8 cellular contexts compared by ENCODE assay signal in genomic region chr11:66287256-66288137, GRCh38. TPM values are rescaled to one million over a fixed set of nuclear protein-coding genes. Genes with fewer than 3 reads are reported as not detected.
DNase-seq lines count a peak whose midpoint lies in the region; ATAC-seq and TF ChIP-seq lines count a peak whose summit lies in the region.

No MANE protein-coding gene starts in this region.

- ATAC-seq in HG02642 (IDR thresholded peaks at IDR 0.05; ENCODE audit: poor library complexity, unreplicated experiment) (no peak), HG02870 (IDR thresholded peaks at IDR 0.05; ENCODE audit: unreplicated experiment) (no peak), HG03442 (IDR thresholded peaks at IDR 0.05; ENCODE audit: unreplicated experiment) (no peak)

- DNase-seq in RPMI7951 (ENCODE audit: low read depth) (peak; percentile 27), epithelial cell of proximal tubule (ENCODE audit: low read depth) (no peak)
- DNase-seq in effector CD8-positive, alpha-beta T cell (lab: John Stamatoyannopoulos, UW), result no peak

- peak overlapping the region; percentile 81; the same call in 1 of the 2 replicates for H3K4me3 ChIP-seq in GM08714 (ENCODE audit: low read length)
- peak overlapping the region; percentile 94 for H3K4me3 ChIP-seq in epithelial cell of proximal tubule (ENCODE audit: low read depth, low read length)
- peak overlapping the region; percentile 63 for H3K4me3 ChIP-seq in rectal smooth muscle tissue (ENCODE audit: low read length)

- H3K9ac ChIP-seq in rectal smooth muscle tissue (ENCODE audit: low read length), result no peak overlapping the region

- H3K4me1 ChIP-seq in rectal smooth muscle tissue (ENCODE audit: control insufficient read depth, insufficient read depth, low read length), result peaks cover 2% of the 10 kb centered on the region

- no peaks in the 10 kb centered on the region for H3K36me3 ChIP-seq in rectal smooth muscle tissue (ENCODE audit: control insufficient read depth, insufficient read depth, low read length)

- H3K27ac ChIP-seq in rectal smooth muscle tissue (ENCODE audit: low read depth, low read length), result no peak overlapping the region

- peaks cover 6% of the 10 kb centered on the region for H3K27me3 ChIP-seq in rectal smooth muscle tissue (ENCODE audit: control insufficient read depth, insufficient read depth, low read length)

- no peak for TF ChIP-seq CTCF in epithelial cell of proximal tubule (conservative IDR thresholded peaks at IDR 0.05; ENCODE audit: low read depth, low read length)

RNA-seq across cellular contexts. Expression of gene YIF1A, which starts 1.4 kb away (rescaled TPM):
- total RNA-seq in RPMI7951 (2014; rRNA removed; shearing (Covaris generic)), result 119 and 167 TPM in 2 replicates
- total RNA-seq in epithelial cell of proximal tubule, result 106 and 152 TPM in 2 replicates

RNA-seq across cellular contexts. Expression of gene TMEM151A, which starts 4.2 kb away (rescaled TPM):
- total RNA-seq in RPMI7951 (2014; rRNA removed; shearing (Covaris generic)), result 0.39 TPM in 1 of 2 replicates, not detected in the other
- total RNA-seq in epithelial cell of proximal tubule, result 0.58 TPM in 1 of 2 replicates, not detected in the other

RNA-seq across cellular contexts. Expression of gene CNIH2, which starts 9.5 kb away (rescaled TPM):
- total RNA-seq in RPMI7951 (2014; rRNA removed; shearing (Covaris generic)), result 6.0 and 9.3 TPM in 2 replicates
- 0.43 and 0.58 TPM in 2 replicates for total RNA-seq in epithelial cell of proximal tubule

RNA-seq across cellular contexts. Expression of gene RAB1B, which starts 19.1 kb away (rescaled TPM):
- 146 and 161 TPM in 2 replicates for total RNA-seq in RPMI7951 (2014; rRNA removed; shearing (Covaris generic))
- total RNA-seq in epithelial cell of proximal tubule, result 152 and 162 TPM in 2 replicates

RNA-seq across cellular contexts. Expression of gene CD248, which starts 29.3 kb away (rescaled TPM):
- total RNA-seq in RPMI7951 (2014; rRNA removed; shearing (Covaris generic)), result not detected in 2 replicates
- 0.07 and 1.0 TPM in 2 replicates for total RNA-seq in epithelial cell of proximal tubule
